In the genomic region with DNA sequence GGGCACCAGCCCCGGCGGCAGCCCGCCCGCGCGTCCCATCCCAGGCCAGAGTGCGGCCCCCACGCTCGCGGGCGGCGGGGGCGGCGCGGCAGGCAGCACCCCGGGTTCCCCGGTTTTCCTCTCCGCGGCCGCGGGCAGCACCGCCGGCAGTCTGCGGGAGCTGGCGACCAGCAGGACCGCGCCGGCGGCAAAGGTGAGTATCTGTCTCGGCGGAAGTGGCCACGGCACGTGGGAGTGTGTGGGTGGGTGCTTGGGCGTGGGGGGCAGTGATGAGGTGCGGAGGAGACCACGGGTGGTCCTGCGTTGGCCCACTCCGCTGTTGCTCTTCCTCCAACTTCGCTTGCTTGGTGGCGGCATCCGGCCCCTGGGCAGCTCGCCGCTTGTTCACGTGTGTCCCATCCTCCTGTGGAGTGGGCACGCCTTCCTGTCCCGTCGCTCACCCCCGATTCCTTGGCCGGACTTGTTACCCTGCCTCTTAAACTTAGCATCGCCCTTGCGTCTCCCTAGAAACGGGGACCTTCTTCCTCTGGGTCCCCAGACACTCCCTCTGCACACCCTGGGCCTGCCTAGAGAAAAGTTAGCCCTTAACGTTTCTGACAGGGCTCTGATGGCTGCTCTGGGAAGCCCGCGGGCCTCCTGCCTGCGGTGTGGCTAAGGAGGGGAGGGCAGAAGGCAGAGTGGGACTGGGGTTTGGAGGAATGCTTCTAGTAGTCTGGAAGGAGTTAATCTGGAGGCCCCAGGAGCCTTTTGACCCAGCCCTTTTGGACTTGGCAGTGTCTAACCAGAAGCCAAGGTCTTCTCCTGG, we compare ENCODE assay signal across 8 cellular contexts. TPM values are rescaled to one million over a fixed set of nuclear protein-coding genes. Genes with fewer than 3 reads are reported as not detected.
DNase-seq lines count a peak whose midpoint lies in the region; ATAC-seq, FAIRE-seq and TF ChIP-seq lines count a peak whose summit lies in the region.

No MANE protein-coding gene starts in this region.

- H3K27ac ChIP-seq in liver (ENCODE audit: low read depth in 1 of 2, low read length in 2 of 2) (peak overlapping the region in 1 of 2 donors; percentile 13), HepG2 (ENCODE audit: extremely low read length, insufficient read depth, low read length) (no peak overlapping the region), mesenchymal stem cell (ENCODE audit: low read length, poor library complexity, severe bottlenecking) (no peak overlapping the region), upper lobe of left lung (peak overlapping the region; percentile 85 to 90 (median 86))

- TF ChIP-seq CTCF in liver (IDR thresholded peaks at IDR 0.05; ENCODE audit: low read depth, low read length, missing input control) (no peak), HepG2 (CRISPR knock-in tag; IDR thresholded peaks at IDR 0.05) (no peak), MCF 10A (IDR thresholded peaks at IDR 0.05; ENCODE audit: unreplicated experiment) (no peak), upper lobe of left lung (IDR thresholded peaks at IDR 0.05) (no peak)

- no peak overlapping the region for H3K4me2 ChIP-seq in HepG2 (ENCODE audit: low read depth, low read length)
- peak overlapping the region; percentile 99 for H3K4me2 ChIP-seq in mesenchymal stem cell (ENCODE audit: low read length, poor library complexity, severe bottlenecking)

- peaks cover 0 to 5% (median 1%) of the 10 kb centered on the region in 4 donors for H3K27me3 ChIP-seq in liver (ENCODE audit: control insufficient read depth in 4 of 4, insufficient read depth in 4 of 4, low read length in 3 of 4)
- H3K27me3 ChIP-seq in HepG2 (ENCODE audit: control insufficient read depth in 1 of 2, insufficient read depth in 2 of 2, low read length in 2 of 2): peaks cover 4 to 66% of the 10 kb centered on the region in 2 experiments; a peak in 4 of 5 replicates
- H3K27me3 ChIP-seq in mesenchymal stem cell (ENCODE audit: control insufficient read depth in 1 of 2, insufficient read depth in 1 of 2, low read length in 2 of 2): peaks cover 0 to 4% of the 10 kb centered on the region in 2 experiments
- H3K27me3 ChIP-seq in upper lobe of left lung: peaks cover 0 to 10% (median 4%) of the 10 kb centered on the region in 4 donors

- no peak overlapping the region for H2AK5ac ChIP-seq in mesenchymal stem cell (ENCODE audit: low read length, severe bottlenecking)

- TF ChIP-seq RAD21 in liver (IDR thresholded peaks at IDR 0.05) (no peak), HepG2 (CRISPR knock-in tag; IDR thresholded peaks at IDR 0.05) (no peak)

- H2AFZ ChIP-seq in HepG2 (ENCODE audit: low read length): no peak overlapping the region
- no peak overlapping the region for H2AFZ ChIP-seq in mesenchymal stem cell (ENCODE audit: low read depth, low read length)

- H3K36me3 ChIP-seq in liver (ENCODE audit: control insufficient read depth in 4 of 4, insufficient read depth in 3 of 4, low read depth in 1 of 4, low read length in 3 of 4): no peaks in the 10 kb centered on the region
- no peaks in the 10 kb centered on the region for H3K36me3 ChIP-seq in HepG2 (replicated peaks in 1 of 2; ENCODE audit: control insufficient read depth in 1 of 2, insufficient read depth in 2 of 2, low read length in 2 of 2)
- H3K36me3 ChIP-seq in mesenchymal stem cell (ENCODE audit: control insufficient read depth in 1 of 2, insufficient read depth in 2 of 2, low read depth in 1 of 2, low read length in 2 of 2): peaks cover 0 to 4% of the 10 kb centered on the region in 2 experiments
- H3K36me3 ChIP-seq in upper lobe of left lung: no peaks in the 10 kb centered on the region

- CTCF ChIA-PET in HepG2 (lab: Yijun Ruan, JAX; ENCODE audit: low intra/inter-chr PET ratio, low total read pairs): no interaction called here
- CTCF ChIA-PET in MCF 10A (lab: Yijun Ruan, JAX): interaction anchor here (0.6 to 5.3 kb wide), 7 partner anchors 32 to 380 kb away, joined by 3 to 89 read pairs (median 4); no protein-coding TSS in a partner anchor

- H3K79me2 ChIP-seq in HepG2 (ENCODE audit: insufficient read depth, low read length): no peaks in the 10 kb centered on the region

- peak overlapping the region; percentile 73 for H4K8ac ChIP-seq in mesenchymal stem cell (ENCODE audit: low read length)

- no peak overlapping the region for H3K27ac Mint-ChIP-seq in MCF 10A (ENCODE audit: low read depth, unreplicated experiment)

- peak overlapping the region; percentile 92 for H3K4me3 Mint-ChIP-seq in MCF 10A (ENCODE audit: unreplicated experiment)

- peak overlapping the region; percentile 90 for H4K91ac ChIP-seq in mesenchymal stem cell (ENCODE audit: low read length)

- BruUV-seq in HepG2 (replicated peaks; lab: Mats Ljungman, UMichigan) (no TSS peak), MCF 10A (replicated peaks; lab: Mats Ljungman, UMichigan) (no TSS peak)

- H2BK15ac ChIP-seq in mesenchymal stem cell (ENCODE audit: low read depth, poor library complexity, severe bottlenecking): peak overlapping the region; percentile 58

- H3K36me3 Mint-ChIP-seq in MCF 10A (ENCODE audit: insufficient read depth, unreplicated experiment): peaks cover 5% of the 10 kb centered on the region

- H3K4me3 ChIP-seq in liver (ENCODE audit: low read depth in 1 of 3, low read length in 3 of 3): peak overlapping the region in 2 of 3 donors; percentile 33 to 68
- no peak overlapping the region for H3K4me3 ChIP-seq in HepG2 (replicated peaks in 1 of 3; ENCODE audit: insufficient read depth in 1 of 3, low read depth in 2 of 3, low read length in 3 of 3)
- peak overlapping the region; percentile 78 to 91 for H3K4me3 ChIP-seq in mesenchymal stem cell (ENCODE audit: insufficient read depth in 1 of 2, low read depth in 1 of 2, low read length in 2 of 2)
- H3K4me3 ChIP-seq in upper lobe of left lung: peak overlapping the region; percentile 59 to 75 (median 67)

- TF ChIP-seq POLR2A in HepG2 (IDR thresholded peaks at IDR 0.05; ENCODE audit: insufficient read depth in 1 of 2, low read depth in 2 of 2, low read length in 2 of 2): no peak
- TF ChIP-seq POLR2A in upper lobe of left lung (IDR thresholded peaks at IDR 0.05): no peak

- H3K27me3 Mint-ChIP-seq in MCF 10A (ENCODE audit: insufficient read depth, unreplicated experiment): no peaks in the 10 kb centered on the region

- H2BK120ac ChIP-seq in mesenchymal stem cell (ENCODE audit: low read depth, low read length): peak overlapping the region; percentile 68

- H3K4me1 ChIP-seq in liver (ENCODE audit: control insufficient read depth in 4 of 4, insufficient read depth in 4 of 4, low read length in 3 of 4) (peaks cover 9 to 18% (median 14%) of the 10 kb centered on the region in 4 donors), HepG2 (ENCODE audit: insufficient read depth, low read length) (peaks cover 13% of the 10 kb centered on the region), mesenchymal stem cell (ENCODE audit: control insufficient read depth, insufficient read depth, low read depth, low read length) (peaks cover 31% of the 10 kb centered on the region), upper lobe of left lung (peaks cover 12 to 43% (median 15%) of the 10 kb centered on the region in 4 donors)

- peak overlapping the region; percentile 30 to 81 for H3K23ac ChIP-seq in mesenchymal stem cell (ENCODE audit: low read length in 2 of 2)

- ATAC-seq in HepG2 (no peak), upper lobe of left lung (ENCODE audit: low FRiP score in 2 of 2) (no peak)

- POLR2A ChIA-PET in HepG2 (lab: Yijun Ruan, JAX) (no interaction called here), MCF 10A (lab: Yijun Ruan, JAX) (interaction anchor here (2.5 kb wide), 1 partner anchor 42 kb away, joined by 11 read pairs; no protein-coding TSS in a partner anchor)

- no peak for TF ChIP-seq EP300 in HepG2 (IDR thresholded peaks at IDR 0.05; ENCODE audit: low read depth in 2 of 2, low read length in 2 of 2)
- TF ChIP-seq EP300 in HepG2 (CRISPR knock-in tag; IDR thresholded peaks at IDR 0.05; ENCODE audit: borderline replicate concordance): no peak
- TF ChIP-seq EP300 in upper lobe of left lung (IDR thresholded peaks at IDR 0.05): no peak

- no peak overlapping the region for H2BK5ac ChIP-seq in mesenchymal stem cell (ENCODE audit: low read depth, low read length, poor library complexity, severe bottlenecking)

- H3K9me3 ChIP-seq in liver (ENCODE audit: control insufficient read depth in 4 of 4, low read length in 3 of 4) (no peaks in the 10 kb centered on the region), HepG2 (ENCODE audit: low read length) (no peaks in the 10 kb centered on the region), mesenchymal stem cell (ENCODE audit: control insufficient read depth, low read length) (no peaks in the 10 kb centered on the region), upper lobe of left lung (no peaks in the 10 kb centered on the region)

- H3K9me3 Mint-ChIP-seq in MCF 10A (ENCODE audit: unreplicated experiment): no peaks in the 10 kb centered on the region

- no peaks in the 10 kb centered on the region for H4K20me1 ChIP-seq in HepG2 (ENCODE audit: insufficient read depth, low read length)

- H3K79me1 ChIP-seq in mesenchymal stem cell (replicated peaks; ENCODE audit: low read length, poor library complexity, severe bottlenecking): peaks cover 24% of the 10 kb centered on the region

- H3K9ac ChIP-seq in liver (ENCODE audit: low read depth in 1 of 2, low read length in 2 of 2): no peak overlapping the region
- no peak overlapping the region for H3K9ac ChIP-seq in HepG2 (ENCODE audit: insufficient read depth, low read depth, low read length)
- H3K9ac ChIP-seq in mesenchymal stem cell (ENCODE audit: low read length): peak overlapping the region; percentile 86

- intact Hi-C loops in HepG2 (cut with micrococcal nuclease; ENCODE audit: unreplicated experiment): no loop called here
- intact Hi-C loops in MCF 10A (cut with micrococcal nuclease): loop anchor here (2.0 to 5.0 kb wide), 6 partner anchors 42 to 277 kb away; no protein-coding TSS in a partner anchor

- peak overlapping the region; percentile 46 to 74 for H3K4ac ChIP-seq in mesenchymal stem cell (ENCODE audit: low read depth in 1 of 2, low read length in 2 of 2)

- in situ Hi-C loops in HepG2 (cut with HindIII; ENCODE audit: extremely low pct_ligation_motif_present, low pct_unique_long_range_greater_than_20kb): loop anchor here (5.0 kb wide), 1 partner anchor 372 kb away; no protein-coding TSS in a partner anchor

- H3K18ac ChIP-seq in mesenchymal stem cell (ENCODE audit: low read depth in 1 of 2, low read length in 2 of 2): peak overlapping the region; percentile 76 to 80

- DNase-seq in HepG2 (ENCODE audit: low spot score) (no peak), MCF 10A (ENCODE audit: unreplicated experiment) (peak; percentile 39), mesenchymal stem cell (peak; percentile 47), upper lobe of left lung (peak in 1 of 2 donors; percentile 85), SW 1271 (lab: John Stamatoyannopoulos, UW) (no peak), AML-193 (lab: John Stamatoyannopoulos, UW) (no peak), dedifferentiated amniotic fluid mesenchymal stem cell (ENCODE audit: extremely low spot score) (no peak)

- no peak for FAIRE-seq in HepG2 (lab: Jason Lieb, UNC)

- WGBS in liver: 18% methylated on average over 56 of the region's 56 CpGs
- WGBS in HepG2 (ENCODE audit: low lambda C conversion rate): 59% methylated on average over 55 of the region's 56 CpGs
- 22% methylated on average over 48 of the region's 56 CpGs for WGBS in mesenchymal stem cell
- WGBS in upper lobe of left lung, 2 donors: 18 to 20% methylated on average over 17 to 25 of the region's 56 CpGs

- peak overlapping the region; percentile 79 for H2BK12ac ChIP-seq in mesenchymal stem cell (ENCODE audit: low read length in 2 of 2)

- peaks cover 53% of the 10 kb centered on the region for H3K4me1 Mint-ChIP-seq in MCF 10A (ENCODE audit: insufficient read depth, unreplicated experiment)

- H3K14ac ChIP-seq in mesenchymal stem cell (ENCODE audit: low read length in 2 of 2): peak overlapping the region in 1 of 2 experiments; percentile 87

RNA-seq across cellular contexts. Expression of a gene that starts 1.1 kb away (rescaled TPM):
- total RNA-seq in liver (1 to 10 TPM in 1 of 2 donors, under 1 TPM in 1; 0.42 to 1.0 TPM), HepG2 (2016; rRNA removed; fragmentation: Illumina TruSeq; extraction: Trizol) (0.04 TPM in 1 of 2 replicates, not detected in the other), MCF 10A (2022) (21.0 and 21.7 TPM in 2 replicates), upper lobe of left lung (10 to 100 TPM in 1 of 6 donors, 1 to 10 TPM in 5; 4.1 to 21.0 (median 8.0) TPM)
- polyA plus RNA-seq in liver (under 1 TPM; 0.11 to 0.67 TPM), HepG2 (2011; rRNA removed) (0.01 TPM in 1 of 2 replicates, not detected in the other)
- total RNA-seq in HepG2 (2016; cell fraction: cytosol; rRNA removed; fragmentation: Illumina TruSeq; extraction: Trizol; ENCODE audit: low read depth): not detected in 2 replicates
- 0.02 TPM in 1 of 2 replicates, not detected in the other for total RNA-seq in HepG2 (2016; cell fraction: insoluble cytoplasmic fraction; rRNA removed; fragmentation: Illumina TruSeq; extraction: Trizol)
- total RNA-seq in HepG2 (2016; cell fraction: membrane; rRNA removed; fragmentation: Illumina TruSeq; extraction: Trizol): not detected in 2 replicates
- total RNA-seq in HepG2 (2016; cell fraction: nucleus; rRNA removed; fragmentation: Illumina TruSeq; extraction: Trizol): not detected in 2 replicates
- not detected in 2 replicates for polyA plus RNA-seq in HepG2 (2011; cell fraction: cytosol; rRNA removed)
- 0.02 TPM in 1 of 2 replicates, not detected in the other for polyA plus RNA-seq in HepG2 (2011; cell fraction: nucleus; rRNA removed)
- polyA plus RNA-seq in HepG2 (2012): 0.03 and 0.05 TPM in 2 replicates
- not detected in 2 replicates for polyA plus RNA-seq in HepG2 (2016; cell fraction: cytosol; fragmentation: Illumina TruSeq; extraction: Trizol; ENCODE audit: low read depth)
- polyA plus RNA-seq in HepG2 (2016; cell fraction: insoluble cytoplasmic fraction; fragmentation: Illumina TruSeq; extraction: Trizol; ENCODE audit: low read depth): 0.03 TPM in 1 of 2 replicates, not detected in the other
- not detected in 2 replicates for polyA plus RNA-seq in HepG2 (2016; cell fraction: membrane; fragmentation: Illumina TruSeq; extraction: Trizol; ENCODE audit: low read depth)
- not detected in 2 replicates for polyA plus RNA-seq in HepG2 (2016; cell fraction: nucleus; fragmentation: Illumina TruSeq; extraction: Trizol; ENCODE audit: insufficient read depth, low read depth)
- 1.4 TPM in 1 of 2 replicates, not detected in the other for polyA minus RNA-seq in HepG2 (2011; rRNA and poly(A)+ RNA removed; ENCODE audit: low replicate concordance)
- polyA minus RNA-seq in HepG2 (2011; cell fraction: cytosol; rRNA and poly(A)+ RNA removed): not detected in 2 replicates
- polyA minus RNA-seq in HepG2 (2011; cell fraction: nucleus; rRNA and poly(A)+ RNA removed): 0.12 and 0.13 TPM in 2 replicates
- 23.7 TPM for polyA plus RNA-seq in mesenchymal stem cell (2013, experiment 1 of 2)
- polyA plus RNA-seq in mesenchymal stem cell (2013, experiment 2 of 2): 23.0 TPM

Comparison
In these comparisons a context has a peak if more than half of its experiments do, and no peak if none do; other contexts are left out.
1. H3K4me3 ChIP-seq: peak in liver (2 of 3), mesenchymal stem cell (2 of 2) and upper lobe of left lung (4 of 4); none in HepG2 (0 of 3).
2. H3K27ac ChIP-seq: peak in upper lobe of left lung (4 of 4); none in HepG2 (single experiment) and mesenchymal stem cell (single experiment).
3. DNase-seq: peak in MCF 10A (single experiment) and mesenchymal stem cell (single experiment); none in HepG2 (single experiment), SW 1271 (0 of 2), AML-193 (0 of 2) and dedifferentiated amniotic fluid mesenchymal stem cell (single experiment).